26 cellular contexts compared by ENCODE assay signal in genomic region chr2:127034056-127034455, GRCh38.
DNase-seq lines count a peak whose midpoint lies in the region; ATAC-seq lines count a peak whose summit lies in the region.
"Had no signal": no experiment of that assay in that cellular context is flagged by ENCODE, and none has a peak within 500 bp of the region (broad histone marks: within the 10 kb centered on the region; RNA-seq: fewer than 3 reads in every experiment).

No MANE protein-coding gene starts in this region.

- CTCF ChIA-PET in activated CD8-positive, alpha-beta memory T cell treated with anti-CD3 and anti-CD28 coated beads, Interleukin-2, amount 10 ng/mL, durations not matched to agents 7 days and 5 days (lab: Charles Lee): no interaction called here

- no peak for ATAC-seq in activated CD8-positive, alpha-beta memory T cell treated with anti-CD3 and anti-CD28 coated beads, Interleukin-2, amount 10 ng/mL, durations not matched to agents 7 days and 5 days
- no peak for ATAC-seq in stimulated activated naive CD8-positive, alpha-beta T cell treated with anti-CD3 and anti-CD28 coated beads, Interleukin-15, Interleukin-2, amounts not matched to agents 100 U/mL and 50 U/mL, for 24 hours

- no peak overlapping the region for H3K27ac Mint-ChIP-seq in activated CD8-positive, alpha-beta memory T cell treated with anti-CD3 and anti-CD28 coated beads, Interleukin-2, amount 10 ng/mL, durations not matched to agents 7 days and 5 days
- no peak overlapping the region for H3K27ac Mint-ChIP-seq in activated T-helper 2 cell treated with anti-CD3 and anti-CD28 coated beads, Interferon-gamma antibody, Interleukin-2, Interleukin-4, amounts not matched to agents 10 μg/mL and 5 μg/mL and 100 μg/mL, durations not matched to agents 14 hours and 24 hours and 36 hours
- H3K27ac Mint-ChIP-seq: CD14-positive monocyte; CD8-positive, alpha-beta memory T cell had no signal

- no peaks in the 10 kb centered on the region for H3K36me3 Mint-ChIP-seq in activated CD8-positive, alpha-beta memory T cell treated with anti-CD3 and anti-CD28 coated beads, Interleukin-2, amount 10 ng/mL, durations not matched to agents 7 days and 5 days
- H3K36me3 Mint-ChIP-seq in activated T-helper 2 cell treated with anti-CD3 and anti-CD28 coated beads, Interferon-gamma antibody, Interleukin-2, Interleukin-4, amounts not matched to agents 10 μg/mL and 5 μg/mL and 100 μg/mL, durations not matched to agents 14 hours and 24 hours and 36 hours (ENCODE audit: low read depth): no peaks in the 10 kb centered on the region
- H3K36me3 Mint-ChIP-seq: CD14-positive monocyte; CD8-positive, alpha-beta memory T cell had no signal

- intact Hi-C loops in activated T-helper 2 cell treated with anti-CD3 and anti-CD28 coated beads, Interferon-gamma antibody, Interleukin-2, Interleukin-4, amounts not matched to agents 10 μg/mL and 5 μg/mL and 100 μg/mL, durations not matched to agents 14 hours and 24 hours and 36 hours (cut with micrococcal nuclease): no loop called here

- peak; percentile 26 for DNase-seq in activated CD8-positive, alpha-beta memory T cell treated with anti-CD3 and anti-CD28 coated beads, Interleukin-2, amount 50 U/mL, for 48 hours
- DNase-seq in activated CD8-positive, alpha-beta memory T cell treated with anti-CD3 and anti-CD28 coated beads, Interleukin-2, amount 10 ng/mL, durations not matched to agents 7 days and 5 days: no peak
- peak; percentile 4 for DNase-seq in activated T-helper 2 cell treated with anti-CD3 and anti-CD28 coated beads, Interferon-gamma antibody, Interleukin-2, Interleukin-4, amounts not matched to agents 10 μg/mL and 5 μg/mL and 100 μg/mL, durations not matched to agents 14 hours and 24 hours and 36 hours (ENCODE audit: low spot score)
- DNase-seq in myocyte (ENCODE audit: low read depth) (peak; percentile 74), ureter (ENCODE audit: low spot score) (peak; percentile 7), NCI-H2227 treated with DMSO at 0.1 percent for 48 hours (lab: John Stamatoyannopoulos, UW) (no peak)
- DNase-seq in stimulated activated naive CD8-positive, alpha-beta T cell treated with anti-CD3 and anti-CD28 coated beads, Interleukin-15, Interleukin-2, amounts not matched to agents 100 U/mL and 50 U/mL, for 24 hours: no peak
- no peak for DNase-seq in effector CD4-positive, alpha-beta T cell
- DNase-seq: 8988T; ACHN; BE2C; CD8-positive, alpha-beta memory T cell; DMS 273 treated with DMSO at 0.1 percent for 48 hours; DMS79; EL; GF-D8; HCEC 1CT; KG1; MG63; NCI-H1105 treated with DMSO at 0.1 percent for 48 hours; NCI-H146; NCI-H1930; NCI-H226; NCI-H510A; NCI-H774 had no signal

- peaks cover 27% of the 10 kb centered on the region for H3K27me3 Mint-ChIP-seq in activated CD8-positive, alpha-beta memory T cell treated with anti-CD3 and anti-CD28 coated beads, Interleukin-2, amount 10 ng/mL, durations not matched to agents 7 days and 5 days
- H3K27me3 Mint-ChIP-seq in activated T-helper 2 cell treated with anti-CD3 and anti-CD28 coated beads, Interferon-gamma antibody, Interleukin-2, Interleukin-4, amounts not matched to agents 10 μg/mL and 5 μg/mL and 100 μg/mL, durations not matched to agents 14 hours and 24 hours and 36 hours (ENCODE audit: low read depth): peaks cover 24% of the 10 kb centered on the region

- peaks cover 19% of the 10 kb centered on the region for H3K4me1 Mint-ChIP-seq in activated CD8-positive, alpha-beta memory T cell treated with anti-CD3 and anti-CD28 coated beads, Interleukin-2, amount 10 ng/mL, durations not matched to agents 7 days and 5 days
- peaks cover 3% of the 10 kb centered on the region for H3K4me1 Mint-ChIP-seq in activated T-helper 2 cell treated with anti-CD3 and anti-CD28 coated beads, Interferon-gamma antibody, Interleukin-2, Interleukin-4, amounts not matched to agents 10 μg/mL and 5 μg/mL and 100 μg/mL, durations not matched to agents 14 hours and 24 hours and 36 hours (ENCODE audit: low read depth)
- H3K4me1 Mint-ChIP-seq: CD8-positive, alpha-beta memory T cell had no signal

- no peak overlapping the region for H3K4me3 Mint-ChIP-seq in activated CD8-positive, alpha-beta memory T cell treated with anti-CD3 and anti-CD28 coated beads, Interleukin-2, amount 10 ng/mL, durations not matched to agents 7 days and 5 days
- H3K4me3 Mint-ChIP-seq in activated T-helper 2 cell treated with anti-CD3 and anti-CD28 coated beads, Interferon-gamma antibody, Interleukin-2, Interleukin-4, amounts not matched to agents 10 μg/mL and 5 μg/mL and 100 μg/mL, durations not matched to agents 14 hours and 24 hours and 36 hours (ENCODE audit: low read depth): no peak overlapping the region
- H3K4me3 Mint-ChIP-seq: CD8-positive, alpha-beta memory T cell had no signal

- no peaks in the 10 kb centered on the region for H3K9me3 Mint-ChIP-seq in activated CD8-positive, alpha-beta memory T cell treated with anti-CD3 and anti-CD28 coated beads, Interleukin-2, amount 10 ng/mL, durations not matched to agents 7 days and 5 days (ENCODE audit: low read depth)
- H3K9me3 Mint-ChIP-seq in activated T-helper 2 cell treated with anti-CD3 and anti-CD28 coated beads, Interferon-gamma antibody, Interleukin-2, Interleukin-4, amounts not matched to agents 10 μg/mL and 5 μg/mL and 100 μg/mL, durations not matched to agents 14 hours and 24 hours and 36 hours: no peaks in the 10 kb centered on the region
- H3K9me3 Mint-ChIP-seq: CD8-positive, alpha-beta memory T cell had no signal

Comparison
In these comparisons a context has a peak if more than half of its experiments do, and no peak if none do; other contexts are left out.
1. DNase-seq: peak in activated CD8-positive, alpha-beta memory T cell treated with anti-CD3 and anti-CD28 coated beads, Interleukin-2, amount 50 U/mL, for 48 hours (single experiment), activated T-helper 2 cell treated with anti-CD3 and anti-CD28 coated beads, Interferon-gamma antibody, Interleukin-2, Interleukin-4, amounts not matched to agents 10 μg/mL and 5 μg/mL and 100 μg/mL, durations not matched to agents 14 hours and 24 hours and 36 hours (single experiment), myocyte (single experiment) and ureter (single experiment); none in activated CD8-positive, alpha-beta memory T cell treated with anti-CD3 and anti-CD28 coated beads, Interleukin-2, amount 10 ng/mL, durations not matched to agents 7 days and 5 days (single experiment), NCI-H2227 treated with DMSO at 0.1 percent for 48 hours (single experiment), stimulated activated naive CD8-positive, alpha-beta T cell treated with anti-CD3 and anti-CD28 coated beads, Interleukin-15, Interleukin-2, amounts not matched to agents 100 U/mL and 50 U/mL, for 24 hours (single experiment) and effector CD4-positive, alpha-beta T cell (single experiment).